In genomic region chr2:28153851-28154250, GRCh38 we compare ENCODE assay signal across 16 cellular contexts.
"Had no signal": no experiment of that assay in that cellular context is flagged by ENCODE, and none has a peak within 500 bp of the region (broad histone marks: within the 10 kb centered on the region; RNA-seq: fewer than 3 reads in every experiment).

No MANE protein-coding gene starts in this region.

- H3K36me3 ChIP-seq: esophagus muscularis mucosa, sigmoid colon, stomach, thoracic aorta had no signal

- H3K27ac Mint-ChIP-seq: activated CD4-positive, alpha-beta memory T cell treated with anti-CD3 and anti-CD28 coated beads, Interleukin-2, amount 10 ng/mL, durations not matched to agents 7 days and 5 days; activated naive CD8-positive, alpha-beta T cell treated with anti-CD3 and anti-CD28 coated beads, Interleukin-2, amount 10 ng/mL, durations not matched to agents 7 days and 5 days; natural killer cell treated with Interleukin-12 subunit alpha and Interleukin-12 subunit beta and Interleukin-15 and Interleukin-18, amount 100 ng/mL, for 72 hours had no signal

- FAIRE-seq: bronchial epithelial cell, urothelium cell line had no signal

- DNase-seq: activated CD4-positive, alpha-beta memory T cell treated with anti-CD3 and anti-CD28 coated beads, Interleukin-2, amount 10 ng/mL, durations not matched to agents 7 days and 5 days; activated CD4-positive, alpha-beta T cell treated with anti-CD3 and anti-CD28 coated beads for 1 hour; activated naive CD8-positive, alpha-beta T cell treated with anti-CD3 and anti-CD28 coated beads, Interleukin-2, amount 10 ng/mL, durations not matched to agents 7 days and 5 days; activated T-cell treated with anti-CD3 and anti-CD28 coated beads, Interleukin-2, amount 50 U/mL, for 48 hours; anterior cingulate cortex; mammary epithelial cell; occipital lobe; psoas muscle; sigmoid colon; stimulated activated CD4-positive, alpha-beta T cell treated with anti-CD3 and anti-CD28 coated beads, Interleukin-4, amount 100 ng/mL, for 24 hours; stomach had no signal

- H3K27me3 ChIP-seq: esophagus muscularis mucosa, sigmoid colon, stomach had no signal

- H3K4me1 Mint-ChIP-seq: activated CD4-positive, alpha-beta memory T cell treated with anti-CD3 and anti-CD28 coated beads, Interleukin-2, amount 10 ng/mL, durations not matched to agents 7 days and 5 days; activated naive CD8-positive, alpha-beta T cell treated with anti-CD3 and anti-CD28 coated beads, Interleukin-2, amount 10 ng/mL, durations not matched to agents 7 days and 5 days had no signal

- H3K27ac ChIP-seq: esophagus muscularis mucosa, psoas muscle, stomach, thoracic aorta had no signal

- H3K4me3 Mint-ChIP-seq: activated CD4-positive, alpha-beta memory T cell treated with anti-CD3 and anti-CD28 coated beads, Interleukin-2, amount 10 ng/mL, durations not matched to agents 7 days and 5 days; activated naive CD8-positive, alpha-beta T cell treated with anti-CD3 and anti-CD28 coated beads, Interleukin-2, amount 10 ng/mL, durations not matched to agents 7 days and 5 days; natural killer cell treated with Interleukin-12 subunit alpha and Interleukin-12 subunit beta and Interleukin-15 and Interleukin-18, amount 100 ng/mL, for 72 hours had no signal

- H3K4me1 ChIP-seq: stomach had no signal

- H3K27me3 Mint-ChIP-seq: activated CD4-positive, alpha-beta memory T cell treated with anti-CD3 and anti-CD28 coated beads, Interleukin-2, amount 10 ng/mL, durations not matched to agents 7 days and 5 days; activated naive CD8-positive, alpha-beta T cell treated with anti-CD3 and anti-CD28 coated beads, Interleukin-2, amount 10 ng/mL, durations not matched to agents 7 days and 5 days; natural killer cell treated with Interleukin-12 subunit alpha and Interleukin-12 subunit beta and Interleukin-15 and Interleukin-18, amount 100 ng/mL, for 72 hours had no signal

- H3K4me3 ChIP-seq: esophagus muscularis mucosa, psoas muscle, sigmoid colon, stomach, thoracic aorta had no signal
